Comparison of ENCODE assay signal across 8 cellular contexts in the genomic region with DNA sequence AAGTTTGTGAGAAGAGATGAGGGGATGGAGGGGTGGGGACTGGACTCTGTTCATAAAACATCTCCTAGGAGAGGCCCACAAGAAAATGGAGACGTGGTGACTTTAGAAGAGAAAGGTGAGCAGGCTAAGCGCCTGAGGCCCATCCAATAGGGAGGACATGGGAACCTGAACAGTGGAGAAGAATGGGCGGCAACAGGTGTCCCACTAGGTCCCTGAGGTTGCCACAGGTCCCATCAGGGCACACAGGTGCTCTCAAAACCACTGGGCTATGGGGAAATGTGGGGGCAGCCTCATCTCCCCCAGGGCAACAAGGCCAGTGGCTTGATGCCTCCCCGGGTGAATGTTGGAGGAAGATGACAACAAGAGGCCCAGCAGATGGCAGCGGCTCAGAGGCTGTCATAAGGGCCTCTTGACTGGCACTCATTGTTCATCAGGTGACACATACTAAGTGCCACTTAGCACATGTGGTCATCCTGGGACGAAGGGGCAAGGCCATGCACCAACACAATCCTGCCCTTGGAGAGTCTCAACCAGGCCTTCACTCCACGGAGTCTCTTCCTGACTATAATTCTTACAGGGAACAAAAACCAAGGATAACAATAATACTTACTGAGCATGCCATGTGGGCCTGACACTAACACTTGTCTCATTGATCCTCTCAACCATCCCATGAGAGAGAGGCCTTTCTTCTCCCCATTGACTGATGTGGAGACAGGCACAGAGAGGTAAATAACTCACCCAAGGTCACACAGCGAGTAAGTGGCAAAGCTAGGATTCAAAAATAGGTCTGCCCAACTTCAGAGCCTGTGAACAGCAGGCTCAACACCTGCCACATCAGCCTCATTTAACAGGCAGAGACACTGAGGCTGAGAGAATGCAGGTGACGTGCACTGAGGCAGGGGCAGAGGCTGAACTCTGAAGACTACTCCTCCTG. TPM values are rescaled to one million over a fixed set of nuclear protein-coding genes. Genes with fewer than 3 reads are reported as not detected.
DNase-seq lines count a peak whose midpoint lies in the region; ATAC-seq, FAIRE-seq and TF ChIP-seq lines count a peak whose summit lies in the region.

No MANE protein-coding gene starts in this region.

- H3K27ac Mint-ChIP-seq in activated T-cell treated with anti-CD3 and anti-CD28 coated beads, Interleukin-2, amount 50 U/mL, for 72 hours: no peak overlapping the region

- H3K4me1 Mint-ChIP-seq in activated T-cell treated with anti-CD3 and anti-CD28 coated beads, Interleukin-2, amount 50 U/mL, for 72 hours (ENCODE audit: low read depth): no peaks in the 10 kb centered on the region

- H3K9me3 ChIP-seq in lower lobe of right lung: no peaks in the 10 kb centered on the region

- no peaks in the 10 kb centered on the region for H3K36me3 ChIP-seq in lower lobe of right lung

- no peak for FAIRE-seq in H54 (lab: Jason Lieb, UNC)

- no peak overlapping the region for H3K4me3 ChIP-seq in lower lobe of right lung

- TF ChIP-seq POLR2A in H54 (IDR thresholded peaks at IDR 0.05; ENCODE audit: low read depth, low read length): no peak

- H3K27me3 Mint-ChIP-seq in activated T-cell treated with anti-CD3 and anti-CD28 coated beads, Interleukin-2, amount 50 U/mL, for 72 hours (ENCODE audit: low read depth): peaks cover 6% of the 10 kb centered on the region

- H3K4me3 Mint-ChIP-seq in activated T-cell treated with anti-CD3 and anti-CD28 coated beads, Interleukin-2, amount 50 U/mL, for 72 hours: no peak overlapping the region

- intact Hi-C loops in lower lobe of right lung (cut with DNase I): no loop called here

- no peak for TF ChIP-seq CTCF in lower lobe of right lung (IDR thresholded peaks at IDR 0.05)

- H3K27ac ChIP-seq in lower lobe of right lung: peak overlapping the region; percentile 65

- peak; percentile 63 to 68 for ATAC-seq in activated T-cell treated with anti-CD3 and anti-CD28 coated beads, Interleukin-2, amount 50 U/mL, for 72 hours (replicated peaks in 1 of 2)
- peak; percentile 82 to 89 for ATAC-seq in lower lobe of right lung
- ATAC-seq in HG02642 (IDR thresholded peaks at IDR 0.05; ENCODE audit: poor library complexity, unreplicated experiment): no peak

- H3K9me3 Mint-ChIP-seq in activated T-cell treated with anti-CD3 and anti-CD28 coated beads, Interleukin-2, amount 50 U/mL, for 72 hours: no peaks in the 10 kb centered on the region

- H3K4me1 ChIP-seq in lower lobe of right lung: peaks cover 80% of the 10 kb centered on the region

- H3K36me3 Mint-ChIP-seq in activated T-cell treated with anti-CD3 and anti-CD28 coated beads, Interleukin-2, amount 50 U/mL, for 72 hours (ENCODE audit: insufficient read depth in 2 of 2): no peaks in the 10 kb centered on the region

- DNase-seq in COLO668 (lab: John Stamatoyannopoulos, UW; ENCODE audit: unreplicated experiment) (peak; percentile 63), NAMALWA (ENCODE audit: low spot score) (peak; percentile 34), lower lobe of right lung (peak; percentile 71), HCEC 1CT (no peak), mucosa of gallbladder (ENCODE audit: low spot score) (no peak), H54 (ENCODE audit: insufficient read length, low spot score) (no peak)
- peak; percentile 19 to 33 for DNase-seq in activated T-cell treated with anti-CD3 and anti-CD28 coated beads, Interleukin-2, amount 50 U/mL, for 72 hours

- no peaks in the 10 kb centered on the region for H3K27me3 ChIP-seq in lower lobe of right lung (ENCODE audit: low read depth)

RNA-seq across cellular contexts. Expression of a gene that starts 38.0 kb away (rescaled TPM):
- total RNA-seq in activated T-cell treated with anti-CD3 and anti-CD28 coated beads, Interleukin-2, amount 50 U/mL, for 72 hours: 1 to 10 TPM; 1.1 to 1.4 TPM
- total RNA-seq in lower lobe of right lung (42.8 TPM), mucosa of gallbladder (36.9 TPM)

Comparison
In these comparisons a context has a peak if more than half of its experiments do, and no peak if none do; other contexts are left out.
1. DNase-seq: peak in COLO668 (single experiment), NAMALWA (single experiment), activated T-cell treated with anti-CD3 and anti-CD28 coated beads, Interleukin-2, amount 50 U/mL, for 72 hours (2 of 2) and lower lobe of right lung (single experiment); none in HCEC 1CT (single experiment), mucosa of gallbladder (single experiment) and H54 (single experiment).
2. RNA of a gene that starts 38.0 kb away (total RNA-seq): 42.8 TPM in lower lobe of right lung (single experiment) and 36.9 TPM in mucosa of gallbladder (single experiment); 1.1 to 1.4 TPM in activated T-cell treated with anti-CD3 and anti-CD28 coated beads, Interleukin-2, amount 50 U/mL, for 72 hours; every median in the first group is over 10 times any median in the second.